Comparison of ENCODE assay signal across 13 cellular contexts in genomic region chr12:62537544-62537943, GRCh38.
DNase-seq lines count a peak whose midpoint lies in the region; ATAC-seq and TF ChIP-seq lines count a peak whose summit lies in the region.
"Had no signal": no experiment of that assay in that cellular context is flagged by ENCODE, and none has a peak within 500 bp of the region (broad histone marks: within the 10 kb centered on the region; RNA-seq: fewer than 3 reads in every experiment).

No MANE protein-coding gene starts in this region.

- TF ChIP-seq POLR2A in transverse colon (IDR thresholded peaks at IDR 0.05): no peak

- intact Hi-C loops in natural killer cell (cut with micrococcal nuclease): no loop called here
- intact Hi-C loops in left cardiac atrium (cut with DNase I): no loop called here
- intact Hi-C loops in transverse colon (cut with DNase I; ENCODE audit: low total_unique reads): no loop called here

- H3K36me3 Mint-ChIP-seq in natural killer cell: peaks cover 16% of the 10 kb centered on the region
- H3K36me3 Mint-ChIP-seq in natural killer cell treated with Interleukin-12 subunit alpha and Interleukin-12 subunit beta and Interleukin-15 and Interleukin-18, amount 100 ng/mL, for 72 hours: peaks cover 21% of the 10 kb centered on the region

- ATAC-seq in natural killer cell: no peak
- ATAC-seq in natural killer cell treated with Interleukin-12 subunit alpha and Interleukin-12 subunit beta and Interleukin-15 and Interleukin-18, amount 100 ng/mL, for 72 hours: no peak
- ATAC-seq in left cardiac atrium: peak; percentile 61 to 83
- ATAC-seq in GM21515 (IDR thresholded peaks at IDR 0.05; ENCODE audit: unreplicated experiment): no peak
- ATAC-seq in activated CD4-positive, CD25-positive, alpha-beta regulatory T cell treated with anti-CD3 and anti-CD28 coated beads, Interleukin-2, amount 50 U/mL, for 24 hours: no peak

- no peak overlapping the region for H3K4me3 Mint-ChIP-seq in natural killer cell
- no peak overlapping the region for H3K4me3 Mint-ChIP-seq in natural killer cell treated with Interleukin-12 subunit alpha and Interleukin-12 subunit beta and Interleukin-15 and Interleukin-18, amount 100 ng/mL, for 72 hours
- H3K4me3 Mint-ChIP-seq: memory B cell had no signal

- H3K27me3 ChIP-seq in adipocyte (replicated peaks; ENCODE audit: control insufficient read depth, insufficient read depth, low read length) (no peaks in the 10 kb centered on the region), transverse colon (no peaks in the 10 kb centered on the region)
- H3K27me3 ChIP-seq: colonic mucosa had no signal

- H3K27ac ChIP-seq in transverse colon: no peak overlapping the region
- H3K27ac ChIP-seq: colonic mucosa had no signal

- peaks cover 41% of the 10 kb centered on the region for H3K36me3 ChIP-seq in adipocyte (ENCODE audit: control insufficient read depth, insufficient read depth, low read length, severe bottlenecking)
- H3K36me3 ChIP-seq in transverse colon: peaks cover 0 to 61% (median 20%) of the 10 kb centered on the region in 4 donors
- H3K36me3 ChIP-seq: colonic mucosa had no signal

- 80 to 96% methylated on average over 2 of the region's 2 CpGs for WGBS in transverse colon (ENCODE audit: low coverage in 1 of 2), 2 donors

- H3K4me3 ChIP-seq in adipocyte (ENCODE audit: low read length) (peak overlapping the region; percentile 1), transverse colon (no peak overlapping the region)
- H3K4me3 ChIP-seq: colonic mucosa had no signal

- H3K4me1 ChIP-seq in adipocyte (ENCODE audit: control insufficient read depth, insufficient read depth, low read length) (peaks cover 26% of the 10 kb centered on the region), transverse colon (no peaks in the 10 kb centered on the region)
- H3K4me1 ChIP-seq: colonic mucosa had no signal

- no peak for TF ChIP-seq EP300 in transverse colon (IDR thresholded peaks at IDR 0.05; ENCODE audit: low read depth)

- no peaks in the 10 kb centered on the region for H3K4me1 Mint-ChIP-seq in natural killer cell
- peaks cover 4 to 7% of the 10 kb centered on the region in 2 donors for H3K4me1 Mint-ChIP-seq in natural killer cell treated with Interleukin-12 subunit alpha and Interleukin-12 subunit beta and Interleukin-15 and Interleukin-18, amount 100 ng/mL, for 72 hours (ENCODE audit: low read depth in 2 of 2)
- H3K4me1 Mint-ChIP-seq: memory B cell had no signal

- H3K27me3 Mint-ChIP-seq in natural killer cell (ENCODE audit: low read depth in 2 of 2): no peaks in the 10 kb centered on the region
- no peaks in the 10 kb centered on the region for H3K27me3 Mint-ChIP-seq in natural killer cell treated with Interleukin-12 subunit alpha and Interleukin-12 subunit beta and Interleukin-15 and Interleukin-18, amount 100 ng/mL, for 72 hours
- H3K27me3 Mint-ChIP-seq: memory B cell had no signal

- H3K9me3 Mint-ChIP-seq in natural killer cell: no peaks in the 10 kb centered on the region
- no peaks in the 10 kb centered on the region for H3K9me3 Mint-ChIP-seq in natural killer cell treated with Interleukin-12 subunit alpha and Interleukin-12 subunit beta and Interleukin-15 and Interleukin-18, amount 100 ng/mL, for 72 hours
- H3K9me3 Mint-ChIP-seq: memory B cell had no signal

- H3K9me3 ChIP-seq in adipocyte (ENCODE audit: control insufficient read depth, low read length) (no peaks in the 10 kb centered on the region), transverse colon (no peaks in the 10 kb centered on the region)
- H3K9me3 ChIP-seq: colonic mucosa had no signal

- no peak overlapping the region for H3K9ac ChIP-seq in adipocyte (ENCODE audit: low read length)

- peak overlapping the region; percentile 4 to 6 for H3K27ac Mint-ChIP-seq in natural killer cell
- no peak overlapping the region for H3K27ac Mint-ChIP-seq in natural killer cell treated with Interleukin-12 subunit alpha and Interleukin-12 subunit beta and Interleukin-15 and Interleukin-18, amount 100 ng/mL, for 72 hours
- H3K27ac Mint-ChIP-seq: memory B cell had no signal

- in situ Hi-C loops in transverse colon (cut with MboI; ENCODE audit: low pct_ligation_motif_present in 1 of 4, low pct_unique_long_range_greater_than_20kb in 1 of 4, low sequenced_read_pairs in 3 of 4): no loop called here

- DNase-seq in natural killer cell: no peak
- DNase-seq in natural killer cell treated with Interleukin-12 subunit alpha and Interleukin-12 subunit beta and Interleukin-15 and Interleukin-18, amount 100 ng/mL, for 72 hours (ENCODE audit: low spot score): no peak
- peak; percentile 92 for DNase-seq in adipocyte (ENCODE audit: low read depth)
- peak; percentile 58 for DNase-seq in left cardiac atrium
- DNase-seq in foreskin melanocyte: no peak
- no peak for DNase-seq in transverse colon
- DNase-seq: activated CD4-positive, alpha-beta T cell treated with anti-CD3 and anti-CD28 coated beads, Interleukin-2, amount 50 U/mL, for 48 hours; colonic mucosa; Karpas-422; stimulated activated CD4-positive, alpha-beta T cell treated with anti-CD3 and anti-CD28 coated beads, Interleukin-4, amount 100 ng/mL, for 1 hour had no signal

- TF ChIP-seq CTCF in natural killer cell (IDR thresholded peaks at IDR 0.05) (no peak), transverse colon (IDR thresholded peaks at IDR 0.05) (no peak)

Comparison
In these comparisons a context has a peak if more than half of its experiments do, and no peak if none do; other contexts are left out.
1. H3K27ac Mint-ChIP-seq: peak in natural killer cell (2 of 2); none in natural killer cell treated with Interleukin-12 subunit alpha and Interleukin-12 subunit beta and Interleukin-15 and Interleukin-18, amount 100 ng/mL, for 72 hours (0 of 2).
2. ATAC-seq: peak in left cardiac atrium (2 of 2); none in natural killer cell (0 of 3), natural killer cell treated with Interleukin-12 subunit alpha and Interleukin-12 subunit beta and Interleukin-15 and Interleukin-18, amount 100 ng/mL, for 72 hours (0 of 2), GM21515 (single experiment) and activated CD4-positive, CD25-positive, alpha-beta regulatory T cell treated with anti-CD3 and anti-CD28 coated beads, Interleukin-2, amount 50 U/mL, for 24 hours (0 of 2).
3. DNase-seq: peak in adipocyte (single experiment) and left cardiac atrium (single experiment); none in natural killer cell (single experiment), natural killer cell treated with Interleukin-12 subunit alpha and Interleukin-12 subunit beta and Interleukin-15 and Interleukin-18, amount 100 ng/mL, for 72 hours (single experiment), foreskin melanocyte (single experiment) and transverse colon (single experiment).